In genomic region chr5:126354857-126355731, GRCh38 we compare ENCODE assay signal across 1 cellular context.
TF ChIP-seq lines count a peak whose summit lies in the region.

No MANE protein-coding gene starts in this region.

TF ChIP-seq in HEK293, 187 proteins besides CTCF, POLR2A, EP300 and RAD21 (continued from another document):
- TF ChIP-seq PRDM10 (tag by site-specific recombination; IDR thresholded peaks at IDR 0.05), result no peak
- TF ChIP-seq MYNN (tag by site-specific recombination; IDR thresholded peaks at IDR 0.05; ENCODE audit: borderline replicate concordance), result no peak
- no peak for TF ChIP-seq ZNF16 (tag by site-specific recombination; IDR thresholded peaks at IDR 0.05; ENCODE audit: low read depth)
- TF ChIP-seq, protein P1, sequence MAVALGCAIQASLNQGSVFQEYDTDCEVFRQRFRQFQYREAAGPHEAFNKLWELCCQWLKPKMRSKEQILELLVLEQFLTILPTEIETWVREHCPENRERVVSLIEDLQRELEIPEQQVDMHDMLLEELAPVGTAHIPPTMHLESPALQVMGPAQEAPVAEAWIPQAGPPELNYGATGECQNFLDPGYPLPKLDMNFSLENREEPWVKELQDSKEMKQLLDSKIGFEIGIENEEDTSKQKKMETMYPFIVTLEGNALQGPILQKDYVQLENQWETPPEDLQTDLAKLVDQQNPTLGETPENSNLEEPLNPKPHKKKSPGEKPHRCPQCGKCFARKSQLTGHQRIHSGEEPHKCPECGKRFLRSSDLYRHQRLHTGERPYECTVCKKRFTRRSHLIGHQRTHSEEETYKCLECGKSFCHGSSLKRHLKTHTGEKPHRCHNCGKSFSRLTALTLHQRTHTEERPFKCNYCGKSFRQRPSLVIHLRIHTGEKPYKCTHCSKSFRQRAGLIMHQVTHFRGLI (tag by site-specific recombination; IDR thresholded peaks at IDR 0.05), result no peak
- TF ChIP-seq ZBTB44 (tag by site-specific recombination; IDR thresholded peaks at IDR 0.05), result no peak
- TF ChIP-seq ZFP69B (tag by site-specific recombination; IDR thresholded peaks at IDR 0.05), result no peak
- TF ChIP-seq ZNF660 (tag by site-specific recombination; IDR thresholded peaks at IDR 0.05), result no peak
